ENCODE assay signal across 1 cellular context in the genomic region with DNA sequence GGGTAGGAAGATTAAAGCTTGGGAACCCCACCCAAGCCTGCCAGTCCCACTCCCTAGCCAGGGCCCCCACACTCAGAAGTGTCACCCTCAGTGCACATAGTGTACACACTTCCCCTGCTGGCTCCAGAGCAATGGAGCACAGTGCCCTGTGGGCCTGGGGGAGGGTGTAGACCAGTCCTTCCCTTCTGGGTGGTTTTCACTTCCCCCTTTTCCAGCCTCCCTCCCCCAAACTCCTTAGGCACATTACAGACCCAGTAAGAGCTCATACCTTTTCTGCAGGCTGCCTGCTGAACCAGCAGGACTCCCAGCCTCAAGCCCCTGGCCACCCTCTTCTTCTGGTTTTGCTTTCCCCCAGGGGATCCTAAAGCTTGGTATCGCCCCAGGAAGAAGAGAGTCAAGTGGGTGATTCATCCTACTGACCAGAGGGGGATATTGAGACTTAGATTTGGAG.
A peak's percentile ranks its signal among the peaks of the same experiment; 100 is the strongest.
TF ChIP-seq lines count a peak whose summit lies in the region.

A gene with protein sequence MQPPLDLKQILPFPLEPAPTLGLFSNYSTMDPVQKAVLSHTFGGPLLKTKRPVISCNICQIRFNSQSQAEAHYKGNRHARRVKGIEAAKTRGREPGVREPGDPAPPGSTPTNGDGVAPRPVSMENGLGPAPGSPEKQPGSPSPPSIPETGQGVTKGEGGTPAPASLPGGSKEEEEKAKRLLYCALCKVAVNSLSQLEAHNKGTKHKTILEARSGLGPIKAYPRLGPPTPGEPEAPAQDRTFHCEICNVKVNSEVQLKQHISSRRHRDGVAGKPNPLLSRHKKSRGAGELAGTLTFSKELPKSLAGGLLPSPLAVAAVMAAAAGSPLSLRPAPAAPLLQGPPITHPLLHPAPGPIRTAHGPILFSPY (minus strand): TSS at position 143 of the 451 bp plus-strand sequence. CDS start 219 bp downstream, outside the sequence.

TF ChIP-seq in GM12878, 131 proteins besides CTCF, POLR2A, EP300 and RAD21 (continued from another document and continues in another):
- TF ChIP-seq, protein P1, sequence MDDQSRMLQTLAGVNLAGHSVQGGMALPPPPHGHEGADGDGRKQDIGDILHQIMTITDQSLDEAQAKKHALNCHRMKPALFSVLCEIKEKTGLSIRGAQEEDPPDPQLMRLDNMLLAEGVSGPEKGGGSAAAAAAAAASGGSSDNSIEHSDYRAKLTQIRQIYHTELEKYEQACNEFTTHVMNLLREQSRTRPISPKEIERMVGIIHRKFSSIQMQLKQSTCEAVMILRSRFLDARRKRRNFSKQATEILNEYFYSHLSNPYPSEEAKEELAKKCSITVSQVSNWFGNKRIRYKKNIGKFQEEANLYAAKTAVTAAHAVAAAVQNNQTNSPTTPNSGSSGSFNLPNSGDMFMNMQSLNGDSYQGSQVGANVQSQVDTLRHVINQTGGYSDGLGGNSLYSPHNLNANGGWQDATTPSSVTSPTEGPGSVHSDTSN (IDR thresholded peaks at IDR 0.05; ENCODE audit: insufficient replicate concordance, low read depth, low read length) = no peak
- TF ChIP-seq ZSCAN29 (IDR thresholded peaks at IDR 0.05) (no peak), MYB (IDR thresholded peaks at IDR 0.05; ENCODE audit: borderline replicate concordance, low read depth, low read length) (no peak), NR2F1 (conservative IDR thresholded peaks at IDR 0.05) (no peak), BHLHE40 (IDR thresholded peaks at IDR 0.05; ENCODE audit: borderline replicate concordance in 1 of 2, low read depth in 2 of 2, low read length in 1 of 2) (peak in 1 of 2 experiments; percentile 24; a peak in 1 of 4 replicates), SIN3A (IDR thresholded peaks at IDR 0.05; ENCODE audit: low read depth, low read length) (no peak), CUX1 (IDR thresholded peaks at IDR 0.05; ENCODE audit: insufficient replicate concordance, low read depth, low read length) (no peak), YY1 (IDR thresholded peaks at IDR 0.05; ENCODE audit: low read depth, low read length) (no peak), MEF2B (IDR thresholded peaks at IDR 0.05; ENCODE audit: partially characterized antibody, poor library complexity, severe bottlenecking) (peak; percentile 24), ASH2L (IDR thresholded peaks at IDR 0.05; ENCODE audit: borderline replicate concordance, low read depth) (no peak), KLF5 (IDR thresholded peaks at IDR 0.05; ENCODE audit: partially characterized antibody) (no peak), CBX3 (IDR thresholded peaks at IDR 0.05; ENCODE audit: borderline replicate concordance, low read depth) (no peak), CHD2 (IDR thresholded peaks at IDR 0.05; ENCODE audit: borderline replicate concordance, low read depth, low read length) (no peak), CREM (IDR thresholded peaks at IDR 0.05; ENCODE audit: low read depth) (no peak), POLR2AphosphoS2 (IDR thresholded peaks at IDR 0.05; ENCODE audit: low read depth, low read length) (no peak), MLLT1 (IDR thresholded peaks at IDR 0.05) (no peak), NR2C1 (IDR thresholded peaks at IDR 0.05) (no peak), NRF1 (conservative IDR thresholded peaks at IDR 0.05; ENCODE audit: low read depth, low read length) (no peak), ZNF207 (IDR thresholded peaks at IDR 0.05; ENCODE audit: borderline replicate concordance) (no peak), SIX5 (IDR thresholded peaks at IDR 0.05; ENCODE audit: low read depth, low read length, severe bottlenecking) (no peak), CREB1 (IDR thresholded peaks at IDR 0.05; ENCODE audit: low read depth) (no peak), FOXM1 (IDR thresholded peaks at IDR 0.05; ENCODE audit: low read depth, low read length) (no peak), CBFB (IDR thresholded peaks at IDR 0.05; ENCODE audit: low read depth) (no peak), LARP7 (IDR thresholded peaks at IDR 0.05) (no peak), CHD4 (IDR thresholded peaks at IDR 0.05) (no peak), HCFC1 (IDR thresholded peaks at IDR 0.05; ENCODE audit: low read length) (no peak), STAT3 (IDR thresholded peaks at IDR 0.05; ENCODE audit: low read depth, low read length) (no peak), BACH1 (IDR thresholded peaks at IDR 0.05; ENCODE audit: borderline replicate concordance) (0 out of 2 replicates have a peak, but pooled peaks have one; percentile 27), POLR2AphosphoS5 (IDR thresholded peaks at IDR 0.05; ENCODE audit: low read length) (no peak; the same call in 1 of the 2 replicates), GABPA (IDR thresholded peaks at IDR 0.05; ENCODE audit: low read depth) (no peak), FOS (IDR thresholded peaks at IDR 0.05; ENCODE audit: borderline replicate concordance, extremely low read depth, insufficient read length) (no peak), IKZF2 (IDR thresholded peaks at IDR 0.05) (peak; percentile 67 to 75)
- TF ChIP-seq, protein P2, sequence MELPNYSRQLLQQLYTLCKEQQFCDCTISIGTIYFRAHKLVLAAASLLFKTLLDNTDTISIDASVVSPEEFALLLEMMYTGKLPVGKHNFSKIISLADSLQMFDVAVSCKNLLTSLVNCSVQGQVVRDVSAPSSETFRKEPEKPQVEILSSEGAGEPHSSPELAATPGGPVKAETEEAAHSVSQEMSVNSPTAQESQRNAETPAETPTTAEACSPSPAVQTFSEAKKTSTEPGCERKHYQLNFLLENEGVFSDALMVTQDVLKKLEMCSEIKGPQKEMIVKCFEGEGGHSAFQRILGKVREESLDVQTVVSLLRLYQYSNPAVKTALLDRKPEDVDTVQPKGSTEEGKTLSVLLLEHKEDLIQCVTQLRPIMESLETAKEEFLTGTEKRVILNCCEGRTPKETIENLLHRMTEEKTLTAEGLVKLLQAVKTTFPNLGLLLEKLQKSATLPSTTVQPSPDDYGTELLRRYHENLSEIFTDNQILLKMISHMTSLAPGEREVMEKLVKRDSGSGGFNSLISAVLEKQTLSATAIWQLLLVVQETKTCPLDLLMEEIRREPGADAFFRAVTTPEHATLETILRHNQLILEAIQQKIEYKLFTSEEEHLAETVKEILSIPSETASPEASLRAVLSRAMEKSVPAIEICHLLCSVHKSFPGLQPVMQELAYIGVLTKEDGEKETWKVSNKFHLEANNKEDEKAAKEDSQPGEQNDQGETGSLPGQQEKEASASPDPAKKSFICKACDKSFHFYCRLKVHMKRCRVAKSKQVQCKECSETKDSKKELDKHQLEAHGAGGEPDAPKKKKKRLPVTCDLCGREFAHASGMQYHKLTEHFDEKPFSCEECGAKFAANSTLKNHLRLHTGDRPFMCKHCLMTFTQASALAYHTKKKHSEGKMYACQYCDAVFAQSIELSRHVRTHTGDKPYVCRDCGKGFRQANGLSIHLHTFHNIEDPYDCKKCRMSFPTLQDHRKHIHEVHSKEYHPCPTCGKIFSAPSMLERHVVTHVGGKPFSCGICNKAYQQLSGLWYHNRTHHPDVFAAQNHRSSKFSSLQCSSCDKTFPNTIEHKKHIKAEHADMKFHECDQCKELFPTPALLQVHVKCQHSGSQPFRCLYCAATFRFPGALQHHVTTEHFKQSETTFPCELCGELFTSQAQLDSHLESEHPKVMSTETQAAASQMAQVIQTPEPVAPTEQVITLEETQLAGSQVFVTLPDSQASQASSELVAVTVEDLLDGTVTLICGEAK (IDR thresholded peaks at IDR 0.05; ENCODE audit: borderline replicate concordance) = no peak
- TF ChIP-seq, protein P3, sequence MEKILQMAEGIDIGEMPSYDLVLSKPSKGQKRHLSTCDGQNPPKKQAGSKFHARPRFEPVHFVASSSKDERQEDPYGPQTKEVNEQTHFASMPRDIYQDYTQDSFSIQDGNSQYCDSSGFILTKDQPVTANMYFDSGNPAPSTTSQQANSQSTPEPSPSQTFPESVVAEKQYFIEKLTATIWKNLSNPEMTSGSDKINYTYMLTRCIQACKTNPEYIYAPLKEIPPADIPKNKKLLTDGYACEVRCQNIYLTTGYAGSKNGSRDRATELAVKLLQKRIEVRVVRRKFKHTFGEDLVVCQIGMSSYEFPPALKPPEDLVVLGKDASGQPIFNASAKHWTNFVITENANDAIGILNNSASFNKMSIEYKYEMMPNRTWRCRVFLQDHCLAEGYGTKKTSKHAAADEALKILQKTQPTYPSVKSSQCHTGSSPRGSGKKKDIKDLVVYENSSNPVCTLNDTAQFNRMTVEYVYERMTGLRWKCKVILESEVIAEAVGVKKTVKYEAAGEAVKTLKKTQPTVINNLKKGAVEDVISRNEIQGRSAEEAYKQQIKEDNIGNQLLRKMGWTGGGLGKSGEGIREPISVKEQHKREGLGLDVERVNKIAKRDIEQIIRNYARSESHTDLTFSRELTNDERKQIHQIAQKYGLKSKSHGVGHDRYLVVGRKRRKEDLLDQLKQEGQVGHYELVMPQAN (conservative IDR thresholded peaks at IDR 0.05) = no peak
- TF ChIP-seq, protein P4, sequence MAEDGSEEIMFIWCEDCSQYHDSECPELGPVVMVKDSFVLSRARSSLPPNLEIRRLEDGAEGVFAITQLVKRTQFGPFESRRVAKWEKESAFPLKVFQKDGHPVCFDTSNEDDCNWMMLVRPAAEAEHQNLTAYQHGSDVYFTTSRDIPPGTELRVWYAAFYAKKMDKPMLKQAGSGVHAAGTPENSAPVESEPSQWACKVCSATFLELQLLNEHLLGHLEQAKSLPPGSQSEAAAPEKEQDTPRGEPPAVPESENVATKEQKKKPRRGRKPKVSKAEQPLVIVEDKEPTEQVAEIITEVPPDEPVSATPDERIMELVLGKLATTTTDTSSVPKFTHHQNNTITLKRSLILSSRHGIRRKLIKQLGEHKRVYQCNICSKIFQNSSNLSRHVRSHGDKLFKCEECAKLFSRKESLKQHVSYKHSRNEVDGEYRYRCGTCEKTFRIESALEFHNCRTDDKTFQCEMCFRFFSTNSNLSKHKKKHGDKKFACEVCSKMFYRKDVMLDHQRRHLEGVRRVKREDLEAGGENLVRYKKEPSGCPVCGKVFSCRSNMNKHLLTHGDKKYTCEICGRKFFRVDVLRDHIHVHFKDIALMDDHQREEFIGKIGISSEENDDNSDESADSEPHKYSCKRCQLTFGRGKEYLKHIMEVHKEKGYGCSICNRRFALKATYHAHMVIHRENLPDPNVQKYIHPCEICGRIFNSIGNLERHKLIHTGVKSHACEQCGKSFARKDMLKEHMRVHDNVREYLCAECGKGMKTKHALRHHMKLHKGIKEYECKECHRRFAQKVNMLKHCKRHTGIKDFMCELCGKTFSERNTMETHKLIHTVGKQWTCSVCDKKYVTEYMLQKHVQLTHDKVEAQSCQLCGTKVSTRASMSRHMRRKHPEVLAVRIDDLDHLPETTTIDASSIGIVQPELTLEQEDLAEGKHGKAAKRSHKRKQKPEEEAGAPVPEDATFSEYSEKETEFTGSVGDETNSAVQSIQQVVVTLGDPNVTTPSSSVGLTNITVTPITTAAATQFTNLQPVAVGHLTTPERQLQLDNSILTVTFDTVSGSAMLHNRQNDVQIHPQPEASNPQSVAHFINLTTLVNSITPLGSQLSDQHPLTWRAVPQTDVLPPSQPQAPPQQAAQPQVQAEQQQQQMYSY (CRISPR knock-in tag; IDR thresholded peaks at IDR 0.05) = no peak
- TF ChIP-seq, protein P5, sequence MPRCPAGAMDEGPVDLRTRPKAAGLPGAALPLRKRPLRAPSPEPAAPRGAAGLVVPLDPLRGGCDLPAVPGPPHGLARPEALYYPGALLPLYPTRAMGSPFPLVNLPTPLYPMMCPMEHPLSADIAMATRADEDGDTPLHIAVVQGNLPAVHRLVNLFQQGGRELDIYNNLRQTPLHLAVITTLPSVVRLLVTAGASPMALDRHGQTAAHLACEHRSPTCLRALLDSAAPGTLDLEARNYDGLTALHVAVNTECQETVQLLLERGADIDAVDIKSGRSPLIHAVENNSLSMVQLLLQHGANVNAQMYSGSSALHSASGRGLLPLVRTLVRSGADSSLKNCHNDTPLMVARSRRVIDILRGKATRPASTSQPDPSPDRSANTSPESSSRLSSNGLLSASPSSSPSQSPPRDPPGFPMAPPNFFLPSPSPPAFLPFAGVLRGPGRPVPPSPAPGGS (IDR thresholded peaks at IDR 0.05; ENCODE audit: borderline replicate concordance, insufficient read depth, low read depth, low read length, poor library complexity, severe bottlenecking) = no peak
